Comparison of ENCODE assay signal across 7 cellular contexts in the genomic region with DNA sequence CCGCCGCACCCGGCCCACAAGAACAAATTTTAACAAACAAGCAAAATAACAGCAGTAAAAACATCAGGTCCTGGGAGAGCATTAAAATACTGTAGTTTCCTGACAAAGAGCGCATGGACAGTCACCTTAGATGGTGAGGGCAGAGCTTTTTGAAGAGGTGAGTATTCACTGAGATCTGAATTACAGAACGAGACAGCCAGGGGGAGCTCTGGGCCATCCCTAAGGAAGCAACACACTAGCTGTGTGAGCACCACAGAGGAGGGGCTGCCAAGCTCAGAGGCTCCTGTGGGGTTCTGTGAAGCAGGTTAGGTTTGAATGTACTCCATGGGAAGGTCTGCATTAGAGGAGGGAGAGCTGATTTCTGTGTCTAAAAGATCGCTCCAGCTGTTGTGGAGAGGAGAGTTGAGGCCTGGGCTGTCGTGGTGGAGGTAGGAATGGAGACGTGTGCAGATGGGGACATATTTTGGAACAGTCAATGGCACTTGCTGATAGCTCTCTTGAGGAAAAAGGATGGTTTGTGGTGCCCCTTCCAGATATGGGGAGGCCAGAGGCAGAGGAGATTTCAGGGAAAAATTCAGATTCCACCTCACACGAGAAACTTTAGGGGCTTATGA.
A peak's percentile ranks its signal among the peaks of the same experiment; 100 is the strongest.
DNase-seq lines count a peak whose midpoint lies in the region; ATAC-seq and TF ChIP-seq lines count a peak whose summit lies in the region.

No MANE protein-coding gene starts in this region.

- DNase-seq in GM12864 (ENCODE audit: low read depth) (peak; percentile 18), MV-4-11 (lab: John Stamatoyannopoulos, UW) (peak; percentile 45), SW480 (ENCODE audit: low spot score) (peak; percentile 57), astrocyte of the hippocampus (ENCODE audit: low read depth, low spot score) (peak; percentile 75), iPS-NIHi7 (ENCODE audit: extremely low spot score) (peak; percentile 94)
- DNase-seq in stimulated activated CD4-positive, alpha-beta T cell treated with anti-CD3 and anti-CD28 coated beads, Interleukin-1b, Interleukin-23, amount 100 ng/mL, for 4 hours (ENCODE audit: low read depth in 2 of 2) = peak; percentile 27 to 28

- ATAC-seq in HG03342 (IDR thresholded peaks at IDR 0.05; ENCODE audit: unreplicated experiment) = no peak

- peak; percentile 74 for TF ChIP-seq CTCF in GM12864 (IDR thresholded peaks at IDR 0.05; ENCODE audit: low read depth, low read length, missing control alignments)

- no peak overlapping the region for H3K4me3 ChIP-seq in GM12864 (ENCODE audit: low read depth, low read length)

Comparison
In these comparisons a context has a peak if more than half of its experiments do, and no peak if none do; other contexts are left out.
1. DNase-seq: peak in every context shown above with its lines; median percentile 94 in iPS-NIHi7; 75 in astrocyte of the hippocampus; 57 in SW480; 45 in MV-4-11; 28 in stimulated activated CD4-positive, alpha-beta T cell treated with anti-CD3 and anti-CD28 coated beads, Interleukin-1b, Interleukin-23, amount 100 ng/mL, for 4 hours; 18 in GM12864.